Comparison of ENCODE assay signal across 8 cellular contexts in genomic region chr20:32585011-32585518, GRCh38. TPM values are rescaled to one million over a fixed set of nuclear protein-coding genes. Genes with fewer than 3 reads are reported as not detected.
DNase-seq lines count a peak whose midpoint lies in the region; ATAC-seq lines count a peak whose summit lies in the region.

TSS of gene NOL4L (minus strand) at chr20:32585333. CDS start at chr20:32584890, 443 bp downstream.

- H3K36me3 Mint-ChIP-seq in activated naive CD4-positive, alpha-beta T cell treated with anti-CD3 and anti-CD28 coated beads for 36 hours (ENCODE audit: low read depth): peaks cover 1% of the 10 kb centered on the region

- ATAC-seq in GM19035 (IDR thresholded peaks at IDR 0.05; ENCODE audit: unreplicated experiment) (no peak), GM21786 (IDR thresholded peaks at IDR 0.05; ENCODE audit: unreplicated experiment) (no peak)

- H3K27me3 Mint-ChIP-seq in activated naive CD4-positive, alpha-beta T cell treated with anti-CD3 and anti-CD28 coated beads for 36 hours (ENCODE audit: low read depth): no peaks in the 10 kb centered on the region

- intact Hi-C loops in activated naive CD4-positive, alpha-beta T cell treated with anti-CD3 and anti-CD28 coated beads for 36 hours (cut with micrococcal nuclease): loop anchor here (1.0 to 5.0 kb wide), 2 partner anchors 48 to 228 kb away; partner anchors contain the start of gene ASXL1

- H3K27ac Mint-ChIP-seq in activated naive CD4-positive, alpha-beta T cell treated with anti-CD3 and anti-CD28 coated beads for 36 hours: peak within 1 kb of the TSS; percentile 60

- DNase-seq in NOMO-1 (lab: John Stamatoyannopoulos, UW; ENCODE audit: unreplicated experiment in 2 of 2): peak; percentile 29 to 30
- DNase-seq in NOMO-1 treated with DMSO at 0.1 percent for 48 hours (lab: John Stamatoyannopoulos, UW; ENCODE audit: unreplicated experiment): no peak
- peak; percentile 68 for DNase-seq in OCI-M1 (lab: John Stamatoyannopoulos, UW)
- peak; percentile 57 for DNase-seq in activated naive CD4-positive, alpha-beta T cell treated with anti-CD3 and anti-CD28 coated beads for 36 hours
- DNase-seq in glomerular endothelial cell (ENCODE audit: extremely low read depth, low read depth, low spot score): no peak
- DNase-seq in occipital lobe (lab: John Stamatoyannopoulos, UW): peak; percentile 38

- H3K4me3 Mint-ChIP-seq in activated naive CD4-positive, alpha-beta T cell treated with anti-CD3 and anti-CD28 coated beads for 36 hours: peak within 1 kb of the TSS; percentile 74

- H3K9me3 Mint-ChIP-seq in activated naive CD4-positive, alpha-beta T cell treated with anti-CD3 and anti-CD28 coated beads for 36 hours: no peaks in the 10 kb centered on the region

- CTCF ChIA-PET in activated naive CD4-positive, alpha-beta T cell treated with anti-CD3 and anti-CD28 coated beads for 36 hours (lab: Charles Lee): interaction anchor here (1.9 to 3.3 kb wide), 2 partner anchors 58 to 63 kb away, joined by 4 to 19 read pairs; no protein-coding TSS in a partner anchor

- peaks cover 33% of the 10 kb centered on the region for H3K4me1 Mint-ChIP-seq in activated naive CD4-positive, alpha-beta T cell treated with anti-CD3 and anti-CD28 coated beads for 36 hours (ENCODE audit: low read depth)

RNA-seq across cellular contexts. Expression of gene NOL4L, which starts in this region (rescaled TPM):
- 10 to 100 TPM; 24.8 to 29.2 TPM for total RNA-seq in activated naive CD4-positive, alpha-beta T cell treated with anti-CD3 and anti-CD28 coated beads for 36 hours
- total RNA-seq in glomerular endothelial cell: 43.4 and 99.9 TPM in 2 replicates
- 12.2 TPM for total RNA-seq in occipital lobe

Comparison
In these comparisons a context has a peak if more than half of its experiments do, and no peak if none do; other contexts are left out.
1. DNase-seq: peak in NOMO-1 (2 of 2), OCI-M1 (single experiment), activated naive CD4-positive, alpha-beta T cell treated with anti-CD3 and anti-CD28 coated beads for 36 hours (single experiment) and occipital lobe (single experiment); none in NOMO-1 treated with DMSO at 0.1 percent for 48 hours (single experiment) and glomerular endothelial cell (single experiment).